29 cellular contexts compared by ENCODE assay signal in the genomic region with DNA sequence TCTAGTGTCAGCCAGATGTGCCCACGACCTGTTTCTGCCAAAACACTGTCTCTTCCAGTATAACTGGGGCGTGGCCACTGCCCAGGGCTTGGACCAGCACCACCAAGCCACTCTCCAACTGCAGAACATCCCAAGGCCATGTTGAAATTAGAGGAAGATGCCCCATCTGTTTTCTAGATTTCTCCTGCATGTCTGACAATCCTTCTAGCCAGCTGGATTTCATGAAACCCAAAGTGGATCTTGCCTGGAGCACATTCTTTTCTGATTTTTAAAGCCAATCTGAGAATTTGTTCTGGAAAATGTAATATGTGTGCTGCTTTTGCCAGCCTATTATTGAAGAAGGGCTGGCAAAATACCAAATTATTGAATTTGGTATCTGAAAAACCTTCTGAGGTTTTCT.
"Had no signal": no experiment of that assay in that cellular context is flagged by ENCODE, and none has a peak within 500 bp of the region (broad histone marks: within the 10 kb centered on the region; RNA-seq: fewer than 3 reads in every experiment).

No MANE protein-coding gene starts in this region.

- H3K27me3 Mint-ChIP-seq: naive thymus-derived CD4-positive, alpha-beta T cell had no signal

- H3K27ac Mint-ChIP-seq: naive thymus-derived CD4-positive, alpha-beta T cell; nephron progenitor cell; stimulated activated effector memory CD8-positive, alpha-beta T cell treated with anti-CD3 and anti-CD28 coated beads, Interleukin-12 subunit alpha, Interleukin-12 subunit beta, amount 100 ng/mL, for 72 hours; type B pancreatic cell had no signal

- H3K27ac ChIP-seq: colonic mucosa, esophagus squamous epithelium, foreskin keratinocyte, gastroesophageal sphincter, hepatocyte, left lung, prostate gland, right atrium auricular region, stomach, thyroid gland had no signal

- H2AFZ ChIP-seq: hepatocyte had no signal

- H3K79me2 ChIP-seq: hepatocyte had no signal

- H3K4me3 Mint-ChIP-seq: naive thymus-derived CD4-positive, alpha-beta T cell; nephron progenitor cell; stimulated activated effector memory CD8-positive, alpha-beta T cell treated with anti-CD3 and anti-CD28 coated beads, Interleukin-12 subunit alpha, Interleukin-12 subunit beta, amount 100 ng/mL, for 72 hours; type B pancreatic cell had no signal

- H3K4me1 ChIP-seq: colonic mucosa, foreskin keratinocyte, prostate gland, stomach had no signal

- H3K36me3 ChIP-seq: colonic mucosa, esophagus squamous epithelium, gastroesophageal sphincter, heart left ventricle, left lung, prostate gland, right atrium auricular region, stomach, thyroid gland had no signal

- FAIRE-seq: endothelial cell of umbilical vein, islet of Langerhans, urothelium cell line had no signal

- DNase-seq: colonic mucosa; dermis blood vessel endothelial cell; effector memory CD4-positive, alpha-beta T cell; erythroblast; esophagus squamous epithelium; foreskin keratinocyte; heart left ventricle; left cardiac atrium; left lung; mesendoderm; midbrain; naive thymus-derived CD4-positive, alpha-beta T cell; nephron progenitor cell; nucleus accumbens; stimulated activated CD4-positive, alpha-beta T cell treated with anti-CD3 and anti-CD28 coated beads, Interleukin-2, amount 100 ng/mL, for 24 hours; stimulated activated CD4-positive, alpha-beta T cell treated with anti-CD3 and anti-CD28 coated beads, Interleukin-4, amount 100 ng/mL, for 24 hours; stimulated activated naive CD4-positive, alpha-beta T cell treated with Interleukin-2 at 50 U/mL for 16 hours; stomach; thyroid gland had no signal

- H3K4me2 ChIP-seq: hepatocyte, smooth muscle cell had no signal

- H3K4me3 ChIP-seq: colonic mucosa, esophagus squamous epithelium, gastroesophageal sphincter, heart left ventricle, hepatocyte, left lung, prostate gland, right atrium auricular region, smooth muscle cell, stomach, thyroid gland had no signal

- H3K27me3 ChIP-seq: colonic mucosa, esophagus squamous epithelium, foreskin keratinocyte, gastroesophageal sphincter, heart left ventricle, left lung, right atrium auricular region, stomach, thyroid gland had no signal

- H3K36me3 Mint-ChIP-seq: stimulated activated effector memory CD8-positive, alpha-beta T cell treated with anti-CD3 and anti-CD28 coated beads, Interleukin-12 subunit alpha, Interleukin-12 subunit beta, amount 100 ng/mL, for 72 hours had no signal

- H3K9me3 ChIP-seq: colonic mucosa, esophagus squamous epithelium, prostate gland, right atrium auricular region, thyroid gland had no signal

- H3K9me3 Mint-ChIP-seq: stimulated activated effector memory CD8-positive, alpha-beta T cell treated with anti-CD3 and anti-CD28 coated beads, Interleukin-12 subunit alpha, Interleukin-12 subunit beta, amount 100 ng/mL, for 72 hours had no signal
